21 cellular contexts compared by ENCODE assay signal in genomic region chr13:113919761-113920160, GRCh38. TPM values are rescaled to one million over a fixed set of nuclear protein-coding genes. Genes with fewer than 3 reads are reported as not detected.
DNase-seq lines count a peak whose midpoint lies in the region; ATAC-seq, FAIRE-seq and TF ChIP-seq lines count a peak whose summit lies in the region.
"Had no signal": no experiment of that assay in that cellular context is flagged by ENCODE, and none has a peak within 500 bp of the region (broad histone marks: within the 10 kb centered on the region; RNA-seq: fewer than 3 reads in every experiment).

No MANE protein-coding gene starts in this region.

- intact Hi-C loops in left cardiac atrium (cut with DNase I) = no loop called here
- intact Hi-C loops in naive thymus-derived CD4-positive, alpha-beta T cell (cut with micrococcal nuclease) = no loop called here

- peak overlapping the region; percentile 45 for H3K23ac ChIP-seq in neuronal stem cell (ENCODE audit: low read depth, low read length, poor library complexity)

- H3K36me3 ChIP-seq in right atrium auricular region (no peaks in the 10 kb centered on the region), neuronal stem cell (replicated peaks in 1 of 2; ENCODE audit: control insufficient read depth in 2 of 2, insufficient read depth in 2 of 2, low read length in 2 of 2) (no peaks in the 10 kb centered on the region)
- no peaks in the 10 kb centered on the region for H3K36me3 ChIP-seq in naive thymus-derived CD4-positive, alpha-beta T cell (ENCODE audit: control insufficient read depth in 2 of 3, insufficient read depth in 3 of 3, low read length in 3 of 3)

- no peak overlapping the region for H3K14ac ChIP-seq in neuronal stem cell (ENCODE audit: low read length)

- peaks cover 8% of the 10 kb centered on the region for H3K9me3 Mint-ChIP-seq in activated CD8-positive, alpha-beta memory T cell treated with anti-CD3 and anti-CD28 coated beads, Interleukin-2, amount 10 ng/mL, durations not matched to agents 7 days and 5 days (ENCODE audit: low read depth)
- H3K9me3 Mint-ChIP-seq in progenitor cell of endocrine pancreas (ENCODE audit: low read depth) = peaks cover 12% of the 10 kb centered on the region
- H3K9me3 Mint-ChIP-seq in naive thymus-derived CD4-positive, alpha-beta T cell = peaks cover 0 to 16% (median 8%) of the 10 kb centered on the region in 11 donors

- H3K27me3 Mint-ChIP-seq in activated CD8-positive, alpha-beta memory T cell treated with anti-CD3 and anti-CD28 coated beads, Interleukin-2, amount 10 ng/mL, durations not matched to agents 7 days and 5 days = peaks cover 51% of the 10 kb centered on the region
- H3K27me3 Mint-ChIP-seq in progenitor cell of endocrine pancreas = peaks cover 10% of the 10 kb centered on the region
- H3K27me3 Mint-ChIP-seq in naive thymus-derived CD4-positive, alpha-beta T cell = peaks cover 3 to 27% (median 21%) of the 10 kb centered on the region in 5 donors

- peak; percentile 90 for FAIRE-seq in urothelium cell line (lab: Jason Lieb, UNC)
- FAIRE-seq: H54 had no signal

- H4K8ac ChIP-seq in neuronal stem cell (ENCODE audit: low read depth, low read length) = no peak overlapping the region

- WGBS in neuronal stem cell (ENCODE audit: extremely low coverage in 2 of 2, insufficient read length in 2 of 2, insufficient replicate concordance in 1 of 2), 2 donors = no CpG with 5 or more reads among the region's 5 CpGs

- H3K9ac ChIP-seq in neuronal stem cell (ENCODE audit: low read depth, low read length, poor library complexity) = peak overlapping the region; percentile 33

- no peak overlapping the region for H2BK12ac ChIP-seq in neuronal stem cell (ENCODE audit: low read length)

- H3K4me3 Mint-ChIP-seq in activated CD8-positive, alpha-beta memory T cell treated with anti-CD3 and anti-CD28 coated beads, Interleukin-2, amount 10 ng/mL, durations not matched to agents 7 days and 5 days = no peak overlapping the region
- H3K4me3 Mint-ChIP-seq in progenitor cell of endocrine pancreas (ENCODE audit: low read depth) = no peak overlapping the region
- H3K4me3 Mint-ChIP-seq in naive thymus-derived CD4-positive, alpha-beta T cell = no peak overlapping the region

- H3K18ac ChIP-seq in neuronal stem cell (ENCODE audit: low read length) = peak overlapping the region; percentile 62

- H3K27me3 ChIP-seq in right atrium auricular region (no peaks in the 10 kb centered on the region), neuronal stem cell (ENCODE audit: control insufficient read depth in 3 of 3, insufficient read depth in 3 of 3, low read depth in 1 of 3, low read length in 3 of 3) (peaks cover 0 to 5% (median 0%) of the 10 kb centered on the region in 3 experiments)
- H3K27me3 ChIP-seq in naive thymus-derived CD4-positive, alpha-beta T cell (ENCODE audit: control insufficient read depth in 2 of 2, insufficient read depth in 2 of 2, low read length in 2 of 2) = no peaks in the 10 kb centered on the region

- H2AK5ac ChIP-seq in neuronal stem cell (ENCODE audit: low read depth, low read length) = no peak overlapping the region

- H3K27ac ChIP-seq in right atrium auricular region (no peak overlapping the region), neuronal stem cell (replicated peaks; ENCODE audit: low read length) (no peak overlapping the region)
- no peak overlapping the region for H3K27ac ChIP-seq in naive thymus-derived CD4-positive, alpha-beta T cell (ENCODE audit: low read depth, low read length)
- H3K27ac ChIP-seq: C4-2B, HL-60 had no signal

- H3K4me1 Mint-ChIP-seq in activated CD8-positive, alpha-beta memory T cell treated with anti-CD3 and anti-CD28 coated beads, Interleukin-2, amount 10 ng/mL, durations not matched to agents 7 days and 5 days = no peaks in the 10 kb centered on the region
- H3K4me1 Mint-ChIP-seq in progenitor cell of endocrine pancreas (ENCODE audit: low read depth) = peaks cover 2% of the 10 kb centered on the region
- no peaks in the 10 kb centered on the region for H3K4me1 Mint-ChIP-seq in naive thymus-derived CD4-positive, alpha-beta T cell

- DNase-seq in right atrium auricular region (ENCODE audit: low spot score) (peak; percentile 11), left cardiac atrium (no peak), neuronal stem cell (ENCODE audit: low spot score) (no peak), urothelium cell line (ENCODE audit: low spot score) (no peak), progenitor cell of endocrine pancreas (ENCODE audit: low spot score, unreplicated experiment) (no peak)
- peak; percentile 15 for DNase-seq in activated CD8-positive, alpha-beta memory T cell treated with anti-CD3 and anti-CD28 coated beads, Interleukin-2, amount 10 ng/mL, durations not matched to agents 7 days and 5 days
- DNase-seq in naive thymus-derived CD4-positive, alpha-beta T cell = no peak
- DNase-seq: AML-193, DND-41, NCI-H1417, NCI-H187, NCI-H2227 treated with DMSO at 0.1 percent for 48 hours, NCI-H524, NCI-H82, OCI-M1, RPMI8226, SHP77 treated with DMSO at 0.1 percent for 48 hours had no signal

- no peak overlapping the region for H2BK15ac ChIP-seq in neuronal stem cell (ENCODE audit: low read length)

- no peak overlapping the region for H3K4ac ChIP-seq in neuronal stem cell (ENCODE audit: low read length)

- H3K27ac Mint-ChIP-seq in activated CD8-positive, alpha-beta memory T cell treated with anti-CD3 and anti-CD28 coated beads, Interleukin-2, amount 10 ng/mL, durations not matched to agents 7 days and 5 days = no peak overlapping the region
- H3K27ac Mint-ChIP-seq in progenitor cell of endocrine pancreas = no peak overlapping the region
- peak overlapping the region in 1 of 9 donors; percentile 36 for H3K27ac Mint-ChIP-seq in naive thymus-derived CD4-positive, alpha-beta T cell

- peaks cover 6% of the 10 kb centered on the region for H3K36me3 Mint-ChIP-seq in activated CD8-positive, alpha-beta memory T cell treated with anti-CD3 and anti-CD28 coated beads, Interleukin-2, amount 10 ng/mL, durations not matched to agents 7 days and 5 days
- H3K36me3 Mint-ChIP-seq in progenitor cell of endocrine pancreas (ENCODE audit: insufficient read depth) = no peaks in the 10 kb centered on the region
- H3K36me3 Mint-ChIP-seq in naive thymus-derived CD4-positive, alpha-beta T cell = peaks cover 0 to 14% (median 4%) of the 10 kb centered on the region in 5 donors

- H3K4me2 ChIP-seq in neuronal stem cell (ENCODE audit: insufficient read depth, low read length, poor library complexity, severe bottlenecking) = no peak overlapping the region

- CTCF ChIA-PET in activated CD8-positive, alpha-beta memory T cell treated with anti-CD3 and anti-CD28 coated beads, Interleukin-2, amount 10 ng/mL, durations not matched to agents 7 days and 5 days (lab: Charles Lee) = no interaction called here
- CTCF ChIA-PET in naive thymus-derived CD4-positive, alpha-beta T cell (lab: Charles Lee) = no interaction called here

- H2BK120ac ChIP-seq in neuronal stem cell (ENCODE audit: low read depth, low read length) = no peak overlapping the region

- H3K79me1 ChIP-seq in neuronal stem cell (ENCODE audit: low read depth, low read length) = no peaks in the 10 kb centered on the region

- no peak for ATAC-seq in left cardiac atrium
- ATAC-seq in activated CD8-positive, alpha-beta memory T cell treated with anti-CD3 and anti-CD28 coated beads, Interleukin-2, amount 10 ng/mL, durations not matched to agents 7 days and 5 days = no peak
- no peak for ATAC-seq in naive thymus-derived CD4-positive, alpha-beta T cell

- POLR2A ChIA-PET in naive thymus-derived CD4-positive, alpha-beta T cell (lab: Charles Lee) = no interaction called here

- no peak overlapping the region for H3K4me3 ChIP-seq in right atrium auricular region
- H3K4me3 ChIP-seq in neuronal stem cell (ENCODE audit: low read length in 2 of 2) = no peak overlapping the region
- no peak overlapping the region for H3K4me3 ChIP-seq in naive thymus-derived CD4-positive, alpha-beta T cell (ENCODE audit: low read length)

- no peak for TF ChIP-seq CTCF in right atrium auricular region (IDR thresholded peaks at IDR 0.05)
- TF ChIP-seq CTCF in progenitor cell of endocrine pancreas (IDR thresholded peaks at IDR 0.05; ENCODE audit: unreplicated experiment) = no peak

- peaks cover 0 to 11% of the 10 kb centered on the region in 2 donors for H3K9me3 ChIP-seq in right atrium auricular region
- peaks cover 2 to 7% of the 10 kb centered on the region in 2 donors for H3K9me3 ChIP-seq in neuronal stem cell (replicated peaks in 1 of 2; ENCODE audit: control insufficient read depth in 2 of 2, insufficient read depth in 1 of 2, low read depth in 1 of 2, low read length in 2 of 2)
- peaks cover 0 to 6% (median 0%) of the 10 kb centered on the region in 3 experiments for H3K9me3 ChIP-seq in naive thymus-derived CD4-positive, alpha-beta T cell (ENCODE audit: control insufficient read depth in 2 of 3, low read length in 3 of 3)

- no peak overlapping the region for H2BK5ac ChIP-seq in neuronal stem cell (ENCODE audit: low read length)

- H3K4me1 ChIP-seq in right atrium auricular region = no peaks in the 10 kb centered on the region
- no peaks in the 10 kb centered on the region for H3K4me1 ChIP-seq in neuronal stem cell (ENCODE audit: control insufficient read depth in 2 of 2, insufficient read depth in 1 of 2, low read depth in 1 of 2, low read length in 2 of 2)
- no peaks in the 10 kb centered on the region for H3K4me1 ChIP-seq in naive thymus-derived CD4-positive, alpha-beta T cell (ENCODE audit: control insufficient read depth in 2 of 2, insufficient read depth in 2 of 2, low read length in 2 of 2)

- H2AFZ ChIP-seq in neuronal stem cell (ENCODE audit: low read length) = no peak overlapping the region

- H4K91ac ChIP-seq in neuronal stem cell (ENCODE audit: low read depth, low read length, poor library complexity) = no peak overlapping the region

RNA-seq across cellular contexts. Expression of gene C13orf46, which starts 54.1 kb away (rescaled TPM):
- total RNA-seq in right atrium auricular region (1 to 10 TPM in 1 of 2 donors, under 1 TPM in 1; 0.59 to 2.7 TPM), left cardiac atrium (1 to 10 TPM in 1 of 2 donors, under 1 TPM in 1; 0.65 to 1.4 TPM), progenitor cell of endocrine pancreas (0.17 and 0.18 TPM in 2 replicates)
- 1 to 10 TPM in 1 of 2 experiments, under 1 TPM in 1; 0.37 to 2.3 TPM for total RNA-seq in activated CD8-positive, alpha-beta memory T cell treated with anti-CD3 and anti-CD28 coated beads, Interleukin-2, amount 10 ng/mL, durations not matched to agents 7 days and 5 days
- polyA plus RNA-seq in neuronal stem cell (2013, experiment 1 of 2) = 0.03 TPM
- 0.04 TPM for polyA plus RNA-seq in neuronal stem cell (2013, experiment 2 of 2)
- total RNA-seq in naive thymus-derived CD4-positive, alpha-beta T cell = 10 to 100 TPM in 4 of 5 experiments, 1 to 10 TPM in 1; 8.0 to 27.0 (median 19.1) TPM
- 1 to 10 TPM; 1.3 to 1.4 TPM for polyA plus RNA-seq in naive thymus-derived CD4-positive, alpha-beta T cell
- total RNA-seq: G401 had no signal

RNA-seq across cellular contexts. Expression of gene GAS6, which starts 55.9 kb away (rescaled TPM):
- 100 to 1,000 TPM; 206 to 254 TPM for total RNA-seq in right atrium auricular region
- total RNA-seq in left cardiac atrium = 100 to 1,000 TPM; 165 to 175 TPM
- under 1 TPM; 0.15 to 0.23 TPM for total RNA-seq in activated CD8-positive, alpha-beta memory T cell treated with anti-CD3 and anti-CD28 coated beads, Interleukin-2, amount 10 ng/mL, durations not matched to agents 7 days and 5 days
- 34.2 TPM for polyA plus RNA-seq in neuronal stem cell (2013, experiment 1 of 2)
- 33.8 TPM for polyA plus RNA-seq in neuronal stem cell (2013, experiment 2 of 2)
- 11.5 and 13.8 TPM in 2 replicates for total RNA-seq in progenitor cell of endocrine pancreas
- 1 to 10 TPM; 2.4 to 5.5 (median 3.2) TPM for total RNA-seq in naive thymus-derived CD4-positive, alpha-beta T cell
- polyA plus RNA-seq in naive thymus-derived CD4-positive, alpha-beta T cell = under 1 TPM in 1 of 2 donors, not detected in 1; 0.38 TPM

Comparison
In these comparisons a context has a peak if more than half of its experiments do, and no peak if none do; other contexts are left out.
1. DNase-seq: peak in right atrium auricular region (single experiment) and activated CD8-positive, alpha-beta memory T cell treated with anti-CD3 and anti-CD28 coated beads, Interleukin-2, amount 10 ng/mL, durations not matched to agents 7 days and 5 days (single experiment); none in left cardiac atrium (single experiment), neuronal stem cell (single experiment), urothelium cell line (single experiment), progenitor cell of endocrine pancreas (single experiment) and naive thymus-derived CD4-positive, alpha-beta T cell (0 of 9).
2. RNA of gene GAS6, which starts 55.9 kb away (total RNA-seq): 206 to 254 TPM in right atrium auricular region and 165 to 175 TPM in left cardiac atrium; 11.5 to 13.8 TPM in progenitor cell of endocrine pancreas, 2.4 to 5.5 TPM in naive thymus-derived CD4-positive, alpha-beta T cell and 0.15 to 0.23 TPM in activated CD8-positive, alpha-beta memory T cell treated with anti-CD3 and anti-CD28 coated beads, Interleukin-2, amount 10 ng/mL, durations not matched to agents 7 days and 5 days; every median in the first group is over 10 times any median in the second.